In genomic region chr11:65488273-65489058, GRCh38 we compare ENCODE assay signal across 1 cellular context.
TF ChIP-seq lines count a peak whose summit lies in the region.

No MANE protein-coding gene starts in this region.

TF ChIP-seq in K562, 482 proteins besides CTCF, POLR2A, EP300 and RAD21 (continued from another document and continues in another):
- TF ChIP-seq AFF4 (CRISPR knock-in tag; IDR thresholded peaks at IDR 0.05) (no peak), HDAC8 (tag; IDR thresholded peaks at IDR 0.05) (no peak), ZNF586 (CRISPR knock-in tag; conservative IDR thresholded peaks at IDR 0.05) (no peak), DACH1 (IDR thresholded peaks at IDR 0.05; ENCODE audit: partially characterized antibody) (peak; percentile 49), ETV5 (CRISPR knock-in tag; IDR thresholded peaks at IDR 0.05; ENCODE audit: low read depth) (no peak), BRCA1 (IDR thresholded peaks at IDR 0.05) (no peak), BRCA1 (CRISPR knock-in tag; IDR thresholded peaks at IDR 0.05) (no peak), HOMEZ (CRISPR knock-in tag; IDR thresholded peaks at IDR 0.05) (no peak), ZKSCAN8 (CRISPR knock-in tag; IDR thresholded peaks at IDR 0.05) (no peak), ZBTB11 (CRISPR knock-in tag; IDR thresholded peaks at IDR 0.05) (no peak), JUN (IDR thresholded peaks at IDR 0.05; ENCODE audit: borderline replicate concordance, low read depth, low read length) (peak; percentile 57; the same call in 1 of the 2 replicates), JUN (CRISPR knock-in tag; IDR thresholded peaks at IDR 0.05; ENCODE audit: borderline replicate concordance) (no peak), SETDB1 (IDR thresholded peaks at IDR 0.05; ENCODE audit: low read length) (no peak), GTF2E2 (tag; IDR thresholded peaks at IDR 0.05) (no peak), ARID3B (CRISPR knock-in tag; IDR thresholded peaks at IDR 0.05; ENCODE audit: borderline replicate concordance) (no peak), KLF16 (IDR thresholded peaks at IDR 0.05) (no peak), HLTF (IDR thresholded peaks at IDR 0.05) (no peak), EHMT2 (IDR thresholded peaks at IDR 0.05) (no peak), POLR2AphosphoS2 (IDR thresholded peaks at IDR 0.05; ENCODE audit: low read length) (no peak), ATF1 (CRISPR knock-in tag; IDR thresholded peaks at IDR 0.05) (no peak), ATF1 (tag; IDR thresholded peaks at IDR 0.05) (peak; percentile 87), ATF7 (IDR thresholded peaks at IDR 0.05) (peak; percentile 80), XRCC4 (IDR thresholded peaks at IDR 0.05; ENCODE audit: extremely low read depth, insufficient read depth, insufficient read length) (no peak)
- TF ChIP-seq, protein P1, sequence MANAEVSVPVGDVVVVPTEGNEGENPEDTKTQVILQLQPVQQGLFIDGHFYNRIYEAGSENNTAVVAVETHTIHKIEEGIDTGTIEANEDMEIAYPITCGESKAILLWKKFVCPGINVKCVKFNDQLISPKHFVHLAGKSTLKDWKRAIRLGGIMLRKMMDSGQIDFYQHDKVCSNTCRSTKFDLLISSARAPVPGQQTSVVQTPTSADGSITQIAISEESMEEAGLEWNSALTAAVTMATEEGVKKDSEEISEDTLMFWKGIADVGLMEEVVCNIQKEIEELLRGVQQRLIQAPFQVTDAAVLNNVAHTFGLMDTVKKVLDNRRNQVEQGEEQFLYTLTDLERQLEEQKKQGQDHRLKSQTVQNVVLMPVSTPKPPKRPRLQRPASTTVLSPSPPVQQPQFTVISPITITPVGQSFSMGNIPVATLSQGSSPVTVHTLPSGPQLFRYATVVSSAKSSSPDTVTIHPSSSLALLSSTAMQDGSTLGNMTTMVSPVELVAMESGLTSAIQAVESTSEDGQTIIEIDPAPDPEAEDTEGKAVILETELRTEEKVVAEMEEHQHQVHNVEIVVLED (CRISPR knock-in tag; IDR thresholded peaks at IDR 0.05): no peak
- TF ChIP-seq, protein P2, sequence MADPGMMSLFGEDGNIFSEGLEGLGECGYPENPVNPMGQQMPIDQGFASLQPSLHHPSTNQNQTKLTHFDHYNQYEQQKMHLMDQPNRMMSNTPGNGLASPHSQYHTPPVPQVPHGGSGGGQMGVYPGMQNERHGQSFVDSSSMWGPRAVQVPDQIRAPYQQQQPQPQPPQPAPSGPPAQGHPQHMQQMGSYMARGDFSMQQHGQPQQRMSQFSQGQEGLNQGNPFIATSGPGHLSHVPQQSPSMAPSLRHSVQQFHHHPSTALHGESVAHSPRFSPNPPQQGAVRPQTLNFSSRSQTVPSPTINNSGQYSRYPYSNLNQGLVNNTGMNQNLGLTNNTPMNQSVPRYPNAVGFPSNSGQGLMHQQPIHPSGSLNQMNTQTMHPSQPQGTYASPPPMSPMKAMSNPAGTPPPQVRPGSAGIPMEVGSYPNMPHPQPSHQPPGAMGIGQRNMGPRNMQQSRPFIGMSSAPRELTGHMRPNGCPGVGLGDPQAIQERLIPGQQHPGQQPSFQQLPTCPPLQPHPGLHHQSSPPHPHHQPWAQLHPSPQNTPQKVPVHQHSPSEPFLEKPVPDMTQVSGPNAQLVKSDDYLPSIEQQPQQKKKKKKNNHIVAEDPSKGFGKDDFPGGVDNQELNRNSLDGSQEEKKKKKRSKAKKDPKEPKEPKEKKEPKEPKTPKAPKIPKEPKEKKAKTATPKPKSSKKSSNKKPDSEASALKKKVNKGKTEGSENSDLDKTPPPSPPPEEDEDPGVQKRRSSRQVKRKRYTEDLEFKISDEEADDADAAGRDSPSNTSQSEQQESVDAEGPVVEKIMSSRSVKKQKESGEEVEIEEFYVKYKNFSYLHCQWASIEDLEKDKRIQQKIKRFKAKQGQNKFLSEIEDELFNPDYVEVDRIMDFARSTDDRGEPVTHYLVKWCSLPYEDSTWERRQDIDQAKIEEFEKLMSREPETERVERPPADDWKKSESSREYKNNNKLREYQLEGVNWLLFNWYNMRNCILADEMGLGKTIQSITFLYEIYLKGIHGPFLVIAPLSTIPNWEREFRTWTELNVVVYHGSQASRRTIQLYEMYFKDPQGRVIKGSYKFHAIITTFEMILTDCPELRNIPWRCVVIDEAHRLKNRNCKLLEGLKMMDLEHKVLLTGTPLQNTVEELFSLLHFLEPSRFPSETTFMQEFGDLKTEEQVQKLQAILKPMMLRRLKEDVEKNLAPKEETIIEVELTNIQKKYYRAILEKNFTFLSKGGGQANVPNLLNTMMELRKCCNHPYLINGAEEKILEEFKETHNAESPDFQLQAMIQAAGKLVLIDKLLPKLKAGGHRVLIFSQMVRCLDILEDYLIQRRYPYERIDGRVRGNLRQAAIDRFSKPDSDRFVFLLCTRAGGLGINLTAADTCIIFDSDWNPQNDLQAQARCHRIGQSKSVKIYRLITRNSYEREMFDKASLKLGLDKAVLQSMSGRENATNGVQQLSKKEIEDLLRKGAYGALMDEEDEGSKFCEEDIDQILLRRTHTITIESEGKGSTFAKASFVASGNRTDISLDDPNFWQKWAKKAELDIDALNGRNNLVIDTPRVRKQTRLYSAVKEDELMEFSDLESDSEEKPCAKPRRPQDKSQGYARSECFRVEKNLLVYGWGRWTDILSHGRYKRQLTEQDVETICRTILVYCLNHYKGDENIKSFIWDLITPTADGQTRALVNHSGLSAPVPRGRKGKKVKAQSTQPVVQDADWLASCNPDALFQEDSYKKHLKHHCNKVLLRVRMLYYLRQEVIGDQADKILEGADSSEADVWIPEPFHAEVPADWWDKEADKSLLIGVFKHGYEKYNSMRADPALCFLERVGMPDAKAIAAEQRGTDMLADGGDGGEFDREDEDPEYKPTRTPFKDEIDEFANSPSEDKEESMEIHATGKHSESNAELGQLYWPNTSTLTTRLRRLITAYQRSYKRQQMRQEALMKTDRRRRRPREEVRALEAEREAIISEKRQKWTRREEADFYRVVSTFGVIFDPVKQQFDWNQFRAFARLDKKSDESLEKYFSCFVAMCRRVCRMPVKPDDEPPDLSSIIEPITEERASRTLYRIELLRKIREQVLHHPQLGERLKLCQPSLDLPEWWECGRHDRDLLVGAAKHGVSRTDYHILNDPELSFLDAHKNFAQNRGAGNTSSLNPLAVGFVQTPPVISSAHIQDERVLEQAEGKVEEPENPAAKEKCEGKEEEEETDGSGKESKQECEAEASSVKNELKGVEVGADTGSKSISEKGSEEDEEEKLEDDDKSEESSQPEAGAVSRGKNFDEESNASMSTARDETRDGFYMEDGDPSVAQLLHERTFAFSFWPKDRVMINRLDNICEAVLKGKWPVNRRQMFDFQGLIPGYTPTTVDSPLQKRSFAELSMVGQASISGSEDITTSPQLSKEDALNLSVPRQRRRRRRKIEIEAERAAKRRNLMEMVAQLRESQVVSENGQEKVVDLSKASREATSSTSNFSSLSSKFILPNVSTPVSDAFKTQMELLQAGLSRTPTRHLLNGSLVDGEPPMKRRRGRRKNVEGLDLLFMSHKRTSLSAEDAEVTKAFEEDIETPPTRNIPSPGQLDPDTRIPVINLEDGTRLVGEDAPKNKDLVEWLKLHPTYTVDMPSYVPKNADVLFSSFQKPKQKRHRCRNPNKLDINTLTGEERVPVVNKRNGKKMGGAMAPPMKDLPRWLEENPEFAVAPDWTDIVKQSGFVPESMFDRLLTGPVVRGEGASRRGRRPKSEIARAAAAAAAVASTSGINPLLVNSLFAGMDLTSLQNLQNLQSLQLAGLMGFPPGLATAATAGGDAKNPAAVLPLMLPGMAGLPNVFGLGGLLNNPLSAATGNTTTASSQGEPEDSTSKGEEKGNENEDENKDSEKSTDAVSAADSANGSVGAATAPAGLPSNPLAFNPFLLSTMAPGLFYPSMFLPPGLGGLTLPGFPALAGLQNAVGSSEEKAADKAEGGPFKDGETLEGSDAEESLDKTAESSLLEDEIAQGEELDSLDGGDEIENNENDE (IDR thresholded peaks at IDR 0.05; ENCODE audit: low read depth, low read length): no peak
- TF ChIP-seq, protein P3, sequence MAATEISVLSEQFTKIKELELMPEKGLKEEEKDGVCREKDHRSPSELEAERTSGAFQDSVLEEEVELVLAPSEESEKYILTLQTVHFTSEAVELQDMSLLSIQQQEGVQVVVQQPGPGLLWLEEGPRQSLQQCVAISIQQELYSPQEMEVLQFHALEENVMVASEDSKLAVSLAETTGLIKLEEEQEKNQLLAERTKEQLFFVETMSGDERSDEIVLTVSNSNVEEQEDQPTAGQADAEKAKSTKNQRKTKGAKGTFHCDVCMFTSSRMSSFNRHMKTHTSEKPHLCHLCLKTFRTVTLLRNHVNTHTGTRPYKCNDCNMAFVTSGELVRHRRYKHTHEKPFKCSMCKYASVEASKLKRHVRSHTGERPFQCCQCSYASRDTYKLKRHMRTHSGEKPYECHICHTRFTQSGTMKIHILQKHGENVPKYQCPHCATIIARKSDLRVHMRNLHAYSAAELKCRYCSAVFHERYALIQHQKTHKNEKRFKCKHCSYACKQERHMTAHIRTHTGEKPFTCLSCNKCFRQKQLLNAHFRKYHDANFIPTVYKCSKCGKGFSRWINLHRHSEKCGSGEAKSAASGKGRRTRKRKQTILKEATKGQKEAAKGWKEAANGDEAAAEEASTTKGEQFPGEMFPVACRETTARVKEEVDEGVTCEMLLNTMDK (IDR thresholded peaks at IDR 0.05; ENCODE audit: borderline replicate concordance, insufficient read depth, low read depth, low read length, poor library complexity, severe bottlenecking): no peak
- TF ChIP-seq, protein P4, sequence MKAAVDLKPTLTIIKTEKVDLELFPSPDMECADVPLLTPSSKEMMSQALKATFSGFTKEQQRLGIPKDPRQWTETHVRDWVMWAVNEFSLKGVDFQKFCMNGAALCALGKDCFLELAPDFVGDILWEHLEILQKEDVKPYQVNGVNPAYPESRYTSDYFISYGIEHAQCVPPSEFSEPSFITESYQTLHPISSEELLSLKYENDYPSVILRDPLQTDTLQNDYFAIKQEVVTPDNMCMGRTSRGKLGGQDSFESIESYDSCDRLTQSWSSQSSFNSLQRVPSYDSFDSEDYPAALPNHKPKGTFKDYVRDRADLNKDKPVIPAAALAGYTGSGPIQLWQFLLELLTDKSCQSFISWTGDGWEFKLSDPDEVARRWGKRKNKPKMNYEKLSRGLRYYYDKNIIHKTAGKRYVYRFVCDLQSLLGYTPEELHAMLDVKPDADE (conservative IDR thresholded peaks at IDR 0.05; ENCODE audit: control insufficient read depth, low read depth, low read length): no peak
